ENCODE assay signal across 23 cellular contexts in genomic region chr6:87860902-87861301, GRCh38.
"Had no signal": no experiment of that assay in that cellular context is flagged by ENCODE, and none has a peak within 500 bp of the region (broad histone marks: within the 10 kb centered on the region; RNA-seq: fewer than 3 reads in every experiment).

No MANE protein-coding gene starts in this region.

- H3K79me2 ChIP-seq: hepatocyte had no signal

- H3K9me3 ChIP-seq: colonic mucosa, esophagus muscularis mucosa, gastrocnemius medialis had no signal

- H3K4me1 ChIP-seq: colonic mucosa, esophagus muscularis mucosa, esophagus squamous epithelium, foreskin keratinocyte, gastrocnemius medialis, gastroesophageal sphincter, heart left ventricle, heart right ventricle had no signal

- H2AFZ ChIP-seq: hepatocyte had no signal

- H3K36me3 ChIP-seq: colonic mucosa, esophagus muscularis mucosa, esophagus squamous epithelium, gastrocnemius medialis, gastroesophageal sphincter, heart left ventricle, heart right ventricle had no signal

- H3K27ac ChIP-seq: colonic mucosa, coronary artery, dorsolateral prefrontal cortex, epithelial cell of prostate, esophagus muscularis mucosa, esophagus squamous epithelium, foreskin keratinocyte, gastrocnemius medialis, gastroesophageal sphincter, heart left ventricle, heart right ventricle, hepatocyte had no signal

- H3K27me3 ChIP-seq: colonic mucosa, dorsolateral prefrontal cortex, esophagus muscularis mucosa, esophagus squamous epithelium, gastrocnemius medialis, gastroesophageal sphincter, heart left ventricle, hepatocyte had no signal

- DNase-seq: colonic mucosa; cortex of kidney; dermis blood vessel endothelial cell; dorsolateral prefrontal cortex; effector CD4-positive, alpha-beta T cell; effector CD8-positive, alpha-beta T cell; effector memory CD4-positive, alpha-beta T cell; effector memory CD8-positive, alpha-beta T cell; endodermal cell; erythroblast; esophagus squamous epithelium; foreskin keratinocyte; foreskin melanocyte; gastrocnemius medialis; glutamatergic neuron; head of caudate nucleus; heart left ventricle; heart right ventricle had no signal

- H3K4me2 ChIP-seq: hepatocyte had no signal

- ATAC-seq: effector memory CD8-positive, alpha-beta T cell; foreskin keratinocyte; gastrocnemius medialis; gastroesophageal sphincter; heart left ventricle; heart right ventricle had no signal

- H3K4me3 ChIP-seq: colonic mucosa, coronary artery, dorsolateral prefrontal cortex, esophagus muscularis mucosa, esophagus squamous epithelium, gastrocnemius medialis, gastroesophageal sphincter, heart left ventricle, heart right ventricle, hepatocyte had no signal
